14 cellular contexts compared by ENCODE assay signal in the genomic region with DNA sequence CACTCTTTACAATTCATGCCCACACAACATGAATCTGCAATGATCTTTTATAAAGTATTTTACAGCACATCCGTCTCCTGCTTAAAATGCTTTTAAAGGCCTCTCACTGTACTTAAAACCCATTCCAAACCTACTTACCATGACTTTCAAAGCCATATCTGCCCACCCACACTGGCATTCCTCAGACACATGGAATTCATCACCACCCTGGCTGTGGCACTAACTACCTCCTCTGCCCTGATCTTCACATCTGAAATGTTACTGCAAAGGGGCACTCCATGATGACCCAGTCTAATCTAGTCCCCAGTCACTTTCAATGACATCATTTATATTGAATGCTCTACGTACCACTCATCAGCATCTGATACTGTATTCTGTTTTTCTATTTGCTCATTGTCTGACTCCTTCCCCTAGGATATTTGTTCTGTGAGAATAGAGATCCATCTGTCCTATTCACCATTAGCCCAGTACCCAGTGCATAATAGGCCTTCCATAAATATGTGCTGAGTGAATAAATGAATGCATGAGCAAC.
DNase-seq lines count a peak whose midpoint lies in the region; ATAC-seq, FAIRE-seq and TF ChIP-seq lines count a peak whose summit lies in the region.
"Had no signal": no experiment of that assay in that cellular context is flagged by ENCODE, and none has a peak within 500 bp of the region (broad histone marks: within the 10 kb centered on the region; RNA-seq: fewer than 3 reads in every experiment).

No MANE protein-coding gene starts in this region.

- FAIRE-seq in urothelium cell line (lab: Jason Lieb, UNC) = no peak
- FAIRE-seq: H1 had no signal

- no peak overlapping the region for H3K4me3 ChIP-seq in HEK293 (ENCODE audit: low read depth, low read length)
- H3K4me3 ChIP-seq in adipocyte (ENCODE audit: low read length) = no peak overlapping the region
- H3K4me3 ChIP-seq in hepatocyte = no peak overlapping the region
- H3K4me3 ChIP-seq: BLaER1 treated with 17β-estradiol and CSF1 and Interleukin-3, amounts not matched to agents 10 nM and 100 nM; PC-9; SK-N-MC had no signal

- H2AFZ ChIP-seq in hepatocyte = no peak overlapping the region
- H2AFZ ChIP-seq: PC-9 had no signal

- H3K9me2 ChIP-seq in hepatocyte (replicated peaks; ENCODE audit: insufficient read depth) = no peaks in the 10 kb centered on the region

- POLR2A ChIA-PET in HEK293 (lab: Yijun Ruan, JAX) (no interaction called here), GM10248 (lab: Yijun Ruan, JAX) (no interaction called here)

- no peaks in the 10 kb centered on the region for H3K4me1 ChIP-seq in HEK293 (ENCODE audit: control insufficient read depth, insufficient read depth, low read length)
- H3K4me1 ChIP-seq in adipocyte (ENCODE audit: control insufficient read depth, insufficient read depth, low read length) = peaks cover 5% of the 10 kb centered on the region
- H3K4me1 ChIP-seq in hepatocyte (ENCODE audit: insufficient read depth) = no peaks in the 10 kb centered on the region
- H3K4me1 ChIP-seq: BLaER1 treated with 17β-estradiol and CSF1 and Interleukin-3, amounts not matched to agents 10 nM and 100 nM had no signal

- peak; percentile 64 for DNase-seq in adipocyte (ENCODE audit: low read depth)
- DNase-seq in hepatocyte (ENCODE audit: low spot score) = no peak
- peak; percentile 18 for DNase-seq in stromal cell of bone marrow (ENCODE audit: low read depth)
- no peak for DNase-seq in urothelium cell line (ENCODE audit: low spot score)
- DNase-seq in GM10248 (ENCODE audit: extremely low spot score) = no peak
- DNase-seq: MV-4-11, NCI-H1436, NCI-H2227 treated with DMSO at 0.1 percent for 48 hours, PC-9 had no signal

- TF ChIP-seq CTCF in HEK293 (tag by site-specific recombination; IDR thresholded peaks at IDR 0.05) = no peak
- no peak for TF ChIP-seq CTCF in hepatocyte (IDR thresholded peaks at IDR 0.05; ENCODE audit: poor library complexity)
- TF ChIP-seq CTCF in GM10248 (IDR thresholded peaks at IDR 0.05; ENCODE audit: control extremely low read depth, extremely low read depth, low read depth, missing control alignments) = no peak

- H3K27ac ChIP-seq in HEK293 (ENCODE audit: extremely low read depth, low read depth, low read length) (no peak overlapping the region), hepatocyte (peak overlapping the region; percentile 12)
- H3K27ac ChIP-seq: BLaER1 treated with 17β-estradiol and CSF1 and Interleukin-3, amounts not matched to agents 10 nM and 100 nM; PC-9; SK-N-MC had no signal

- CTCF ChIA-PET in HEK293 (lab: Yijun Ruan, JAX) = interaction anchor here (0.6 kb wide), 1 partner anchor 32 kb away, joined by 6 read pairs; no protein-coding TSS in a partner anchor
- CTCF ChIA-PET in GM10248 (lab: Yijun Ruan, JAX) = no interaction called here

- 50% methylated on average over 2 of the region's 2 CpGs for WGBS in hepatocyte (ENCODE audit: low lambda C conversion rate, missing lambda C conversion rate)

- H3K27me3 ChIP-seq in adipocyte (replicated peaks; ENCODE audit: control insufficient read depth, insufficient read depth, low read length) (peaks cover 3% of the 10 kb centered on the region), hepatocyte (peaks cover 3% of the 10 kb centered on the region)
- H3K27me3 ChIP-seq: BLaER1 treated with 17β-estradiol and CSF1 and Interleukin-3, amounts not matched to agents 10 nM and 100 nM had no signal

- H3K79me2 ChIP-seq in hepatocyte = no peaks in the 10 kb centered on the region

- no peaks in the 10 kb centered on the region for H4K20me1 ChIP-seq in hepatocyte (ENCODE audit: insufficient read depth, poor library complexity, severe bottlenecking)
- H4K20me1 ChIP-seq: BLaER1 treated with 17β-estradiol and CSF1 and Interleukin-3, amounts not matched to agents 10 nM and 100 nM had no signal

- no peak overlapping the region for H3K4me2 ChIP-seq in hepatocyte
- H3K4me2 ChIP-seq: BLaER1 treated with 17β-estradiol and CSF1 and Interleukin-3, amounts not matched to agents 10 nM and 100 nM; PC-9 had no signal

- no peak for ATAC-seq in HG03280 (IDR thresholded peaks at IDR 0.05; ENCODE audit: unreplicated experiment)

- no peak overlapping the region for H3K9ac ChIP-seq in adipocyte (ENCODE audit: low read length)
- H3K9ac ChIP-seq: BLaER1 treated with 17β-estradiol and CSF1 and Interleukin-3, amounts not matched to agents 10 nM and 100 nM had no signal

- no peaks in the 10 kb centered on the region for H3K9me3 ChIP-seq in HEK293 (ENCODE audit: control insufficient read depth, insufficient read depth, low read depth, low read length)
- no peaks in the 10 kb centered on the region for H3K9me3 ChIP-seq in adipocyte (ENCODE audit: control insufficient read depth, low read length)
- no peaks in the 10 kb centered on the region for H3K9me3 ChIP-seq in hepatocyte (ENCODE audit: low read depth)
- H3K9me3 ChIP-seq: BLaER1 treated with 17β-estradiol and CSF1 and Interleukin-3, amounts not matched to agents 10 nM and 100 nM had no signal

- H3K36me3 ChIP-seq in HEK293 (ENCODE audit: control insufficient read depth in 2 of 2, insufficient read depth in 1 of 2, low read length in 2 of 2) = no peaks in the 10 kb centered on the region
- no peaks in the 10 kb centered on the region for H3K36me3 ChIP-seq in adipocyte (ENCODE audit: control insufficient read depth, insufficient read depth, low read length, severe bottlenecking)
- H3K36me3 ChIP-seq in hepatocyte (replicated peaks; ENCODE audit: insufficient read depth, low read depth) = no peaks in the 10 kb centered on the region
- H3K36me3 ChIP-seq: BLaER1 treated with 17β-estradiol and CSF1 and Interleukin-3, amounts not matched to agents 10 nM and 100 nM had no signal

TF ChIP-seq in HEK293, 187 proteins besides CTCF, POLR2A, EP300 and RAD21 (continues in another document):
- TF ChIP-seq, protein P1, sequence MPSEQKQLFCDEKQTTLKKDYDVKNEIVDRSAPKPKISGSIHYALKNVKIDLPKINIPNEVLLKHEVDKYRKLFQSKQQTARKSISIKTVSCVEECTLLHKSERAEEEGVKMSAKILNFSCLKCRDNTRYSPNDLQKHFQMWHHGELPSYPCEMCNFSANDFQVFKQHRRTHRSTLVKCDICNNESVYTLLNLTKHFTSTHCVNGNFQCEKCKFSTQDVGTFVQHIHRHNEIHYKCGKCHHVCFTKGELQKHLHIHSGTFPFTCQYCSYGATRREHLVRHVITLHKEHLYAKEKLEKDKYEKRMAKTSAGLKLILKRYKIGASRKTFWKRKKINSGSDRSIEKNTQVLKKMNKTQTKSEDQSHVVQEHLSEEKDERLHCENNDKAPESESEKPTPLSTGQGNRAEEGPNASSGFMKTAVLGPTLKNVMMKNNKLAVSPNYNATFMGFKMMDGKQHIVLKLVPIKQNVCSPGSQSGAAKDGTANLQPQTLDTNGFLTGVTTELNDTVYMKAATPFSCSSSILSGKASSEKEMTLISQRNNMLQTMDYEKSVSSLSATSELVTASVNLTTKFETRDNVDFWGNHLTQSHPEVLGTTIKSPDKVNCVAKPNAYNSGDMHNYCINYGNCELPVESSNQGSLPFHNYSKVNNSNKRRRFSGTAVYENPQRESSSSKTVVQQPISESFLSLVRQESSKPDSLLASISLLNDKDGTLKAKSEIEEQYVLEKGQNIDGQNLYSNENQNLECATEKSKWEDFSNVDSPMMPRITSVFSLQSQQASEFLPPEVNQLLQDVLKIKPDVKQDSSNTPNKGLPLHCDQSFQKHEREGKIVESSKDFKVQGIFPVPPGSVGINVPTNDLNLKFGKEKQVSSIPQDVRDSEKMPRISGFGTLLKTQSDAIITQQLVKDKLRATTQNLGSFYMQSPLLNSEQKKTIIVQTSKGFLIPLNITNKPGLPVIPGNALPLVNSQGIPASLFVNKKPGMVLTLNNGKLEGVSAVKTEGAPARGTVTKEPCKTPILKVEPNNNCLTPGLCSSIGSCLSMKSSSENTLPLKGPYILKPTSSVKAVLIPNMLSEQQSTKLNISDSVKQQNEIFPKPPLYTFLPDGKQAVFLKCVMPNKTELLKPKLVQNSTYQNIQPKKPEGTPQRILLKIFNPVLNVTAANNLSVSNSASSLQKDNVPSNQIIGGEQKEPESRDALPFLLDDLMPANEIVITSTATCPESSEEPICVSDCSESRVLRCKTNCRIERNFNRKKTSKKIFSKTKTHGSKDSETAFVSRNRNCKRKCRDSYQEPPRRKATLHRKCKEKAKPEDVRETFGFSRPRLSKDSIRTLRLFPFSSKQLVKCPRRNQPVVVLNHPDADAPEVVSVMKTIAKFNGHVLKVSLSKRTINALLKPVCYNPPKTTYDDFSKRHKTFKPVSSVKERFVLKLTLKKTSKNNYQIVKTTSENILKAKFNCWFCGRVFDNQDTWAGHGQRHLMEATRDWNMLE (tag by site-specific recombination; conservative IDR thresholded peaks at IDR 0.05; ENCODE audit: low read depth) = no peak
- no peak for TF ChIP-seq ZNF157 (tag by site-specific recombination; IDR thresholded peaks at IDR 0.05)
- TF ChIP-seq HOXD13 (CRISPR knock-in tag; IDR thresholded peaks at IDR 0.05; ENCODE audit: borderline replicate concordance) = no peak
- no peak for TF ChIP-seq ZNF792 (tag by site-specific recombination; IDR thresholded peaks at IDR 0.05)
- TF ChIP-seq ZNF155 (tag by site-specific recombination; IDR thresholded peaks at IDR 0.05) = no peak
- TF ChIP-seq, protein P2, sequence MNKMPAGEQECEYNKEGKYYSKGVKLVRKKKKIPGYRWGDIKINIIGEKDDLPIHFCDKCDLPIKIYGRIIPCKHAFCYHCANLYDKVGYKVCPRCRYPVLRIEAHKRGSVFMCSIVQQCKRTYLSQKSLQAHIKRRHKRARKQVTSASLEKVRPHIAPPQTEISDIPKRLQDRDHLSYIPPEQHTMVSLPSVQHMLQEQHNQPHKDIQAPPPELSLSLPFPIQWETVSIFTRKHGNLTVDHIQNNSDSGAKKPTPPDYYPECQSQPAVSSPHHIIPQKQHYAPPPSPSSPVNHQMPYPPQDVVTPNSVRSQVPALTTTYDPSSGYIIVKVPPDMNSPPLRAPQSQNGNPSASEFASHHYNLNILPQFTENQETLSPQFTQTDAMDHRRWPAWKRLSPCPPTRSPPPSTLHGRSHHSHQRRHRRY (tag by site-specific recombination; IDR thresholded peaks at IDR 0.05) = no peak
- TF ChIP-seq ZFP37 (tag by site-specific recombination; IDR thresholded peaks at IDR 0.05) = no peak
- no peak for TF ChIP-seq ZNF473 (tag by site-specific recombination; IDR thresholded peaks at IDR 0.05)
- no peak for TF ChIP-seq ZBTB8A (tag by site-specific recombination; IDR thresholded peaks at IDR 0.05)
- TF ChIP-seq ZNF514 (tag by site-specific recombination; IDR thresholded peaks at IDR 0.05) = no peak
- TF ChIP-seq ZNF560 (tag by site-specific recombination; IDR thresholded peaks at IDR 0.05; ENCODE audit: borderline replicate concordance) = no peak
- TF ChIP-seq ZNF830 (tag by site-specific recombination; IDR thresholded peaks at IDR 0.05; ENCODE audit: low read depth) = no peak
- no peak for TF ChIP-seq ZSCAN23 (tag by site-specific recombination; IDR thresholded peaks at IDR 0.05)
- no peak for TF ChIP-seq ZBTB21 (tag by site-specific recombination; IDR thresholded peaks at IDR 0.05)

Comparison
In these comparisons a context has a peak if more than half of its experiments do, and no peak if none do; other contexts are left out.
1. DNase-seq: peak in adipocyte (single experiment) and stromal cell of bone marrow (single experiment); none in hepatocyte (single experiment), urothelium cell line (single experiment) and GM10248 (single experiment).